15 cellular contexts compared by ENCODE assay signal in the genomic region with DNA sequence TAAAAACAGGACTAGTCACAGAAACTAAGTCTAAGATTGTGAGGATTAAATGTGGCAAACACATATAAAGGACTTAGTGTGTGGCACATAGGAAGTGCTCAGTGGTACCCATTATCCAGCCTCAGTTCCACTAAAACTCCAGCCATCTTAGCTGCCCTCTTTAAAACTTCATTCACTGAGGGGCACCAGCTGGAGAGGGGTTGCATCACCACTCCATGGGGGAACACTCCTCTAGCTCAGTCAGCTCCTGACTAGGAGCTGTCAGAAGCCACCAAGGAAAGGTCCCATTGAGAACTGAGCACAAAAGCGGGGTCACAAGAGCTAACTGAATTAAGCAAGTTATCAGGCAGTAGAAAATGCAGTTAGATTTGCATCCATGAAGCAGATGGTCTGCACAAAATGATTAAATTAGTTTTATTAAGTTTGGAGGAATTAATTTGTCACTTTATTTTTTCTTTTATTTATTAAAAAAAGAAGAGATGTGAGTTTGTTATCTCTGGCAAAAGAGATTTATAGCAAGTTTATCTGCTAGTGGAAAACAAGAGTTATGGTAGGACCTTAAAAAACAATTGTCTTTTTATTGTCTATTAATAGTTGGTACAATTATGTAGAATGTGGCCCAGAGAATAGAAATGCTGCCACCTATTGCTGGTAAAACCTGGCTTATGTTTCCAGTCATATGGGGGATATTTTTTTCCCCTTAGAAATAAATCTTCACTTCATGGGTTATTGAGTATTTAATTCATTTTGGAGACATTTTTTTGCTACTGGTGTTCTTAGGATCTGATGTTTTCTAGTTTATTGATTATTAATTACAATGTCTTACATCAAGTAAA.
A peak's percentile ranks its signal among the peaks of the same experiment; 100 is the strongest.
DNase-seq lines count a peak whose midpoint lies in the region; ATAC-seq, FAIRE-seq and TF ChIP-seq lines count a peak whose summit lies in the region.
"Had no signal": no experiment of that assay in that cellular context is flagged by ENCODE, and none has a peak within 500 bp of the region (broad histone marks: within the 10 kb centered on the region; RNA-seq: fewer than 3 reads in every experiment).

No MANE protein-coding gene starts in this region.

- H2AFZ ChIP-seq in SK-N-SH (ENCODE audit: low read depth): no peak overlapping the region

- peaks cover 100% of the 10 kb centered on the region for H3K79me2 ChIP-seq in SK-N-SH (ENCODE audit: insufficient read depth)

- 29% methylated on average over 1 of the region's 1 CpG for WGBS in A549 (ENCODE audit: missing lambda C conversion rate)
- 39% methylated on average over 1 of the region's 1 CpG for WGBS in SK-N-SH (ENCODE audit: low lambda C conversion rate)

- peak; percentile 53 for TF ChIP-seq CTCF in A549 (IDR thresholded peaks at IDR 0.05)
- TF ChIP-seq CTCF in GM10248 (IDR thresholded peaks at IDR 0.05; ENCODE audit: control extremely low read depth, extremely low read depth, low read depth, missing control alignments): peak; percentile 18
- peak; percentile 48 for TF ChIP-seq CTCF in SK-N-SH (IDR thresholded peaks at IDR 0.05)
- TF ChIP-seq CTCF in kidney (IDR thresholded peaks at IDR 0.05; ENCODE audit: borderline replicate concordance, extremely low read depth, insufficient read depth): no peak

- H3K27me3 ChIP-seq in SK-N-SH (ENCODE audit: insufficient read depth): no peaks in the 10 kb centered on the region
- H3K27me3 ChIP-seq: BLaER1 treated with 17β-estradiol and CSF1 and Interleukin-3, amounts not matched to agents 10 nM and 100 nM had no signal

- POLR2A ChIA-PET in A549 (lab: Yijun Ruan, JAX) (no interaction called here), GM10248 (lab: Yijun Ruan, JAX) (no interaction called here), SK-N-SH (lab: Yijun Ruan, JAX) (interaction anchor here (1.2 kb wide), 1 partner anchor 66 kb away, joined by 3 read pairs; no protein-coding TSS in a partner anchor)

- DNase-seq in A549 (ENCODE audit: low read depth in 1 of 2, low spot score in 1 of 2): no peak
- DNase-seq in GM10248 (ENCODE audit: extremely low spot score): no peak
- peak; percentile 39 for DNase-seq in SK-N-SH
- DNase-seq in frontal cortex (ENCODE audit: low spot score in 2 of 2): no peak
- no peak for DNase-seq in SIG-M5 (lab: John Stamatoyannopoulos, UW)
- no peak for DNase-seq in kidney
- DNase-seq: activated CD4-positive, alpha-beta T cell treated with anti-CD3 and anti-CD28 coated beads, Interleukin-2, amount 50 U/mL, for 48 hours; GDM1; KBM-7; NCI-H2081; stimulated activated CD4-positive, alpha-beta T cell treated with anti-CD3 and anti-CD28 coated beads, Interleukin-2, amount 100 ng/mL, for 48 hours; stimulated activated naive B cell treated with anti-CD40 and anti-IgM and Interleukin-4, amounts not matched to agents 10 μg/mL and 1 μg/mL and 100 μg/mL, for 72 hours had no signal

- H3K4me2 ChIP-seq in A549: no peak overlapping the region
- no peak overlapping the region for H3K4me2 ChIP-seq in SK-N-SH

- CTCF ChIA-PET in A549 (lab: Yijun Ruan, JAX): interaction anchor here (0.7 to 2.1 kb wide), 10 partner anchors 22 to 417 kb away, joined by 3 to 11 read pairs (median 3); no protein-coding TSS in a partner anchor
- CTCF ChIA-PET in GM10248 (lab: Yijun Ruan, JAX): interaction anchor here (1.0 to 2.1 kb wide), 5 partner anchors 8 to 244 kb away, joined by 3 to 7 read pairs (median 4); no protein-coding TSS in a partner anchor
- CTCF ChIA-PET in SK-N-SH (lab: Yijun Ruan, JAX): interaction anchor here (0.6 to 4.8 kb wide), 20 partner anchors 8 to 254 kb away, joined by 3 to 31 read pairs (median 4); partner anchors contain the start of gene NAV2

- no peak overlapping the region for H3K27ac ChIP-seq in A549
- peak overlapping the region; percentile 12 to 69; a peak in 2 of 4 replicates for H3K27ac ChIP-seq in SK-N-SH (ENCODE audit: low read depth in 2 of 2, low read length in 1 of 2)
- no peak overlapping the region for H3K27ac ChIP-seq in kidney (ENCODE audit: low read depth in 2 of 2, low read length in 2 of 2)
- H3K27ac ChIP-seq: BLaER1 treated with 17β-estradiol and CSF1 and Interleukin-3, amounts not matched to agents 10 nM and 100 nM had no signal

- H3K4me3 ChIP-seq in A549: no peak overlapping the region
- H3K4me3 ChIP-seq in SK-N-SH (ENCODE audit: low read depth in 2 of 2, low read length in 1 of 2): no peak overlapping the region
- no peak overlapping the region for H3K4me3 ChIP-seq in kidney (ENCODE audit: low read length in 2 of 2)
- H3K4me3 ChIP-seq: BLaER1 treated with 17β-estradiol and CSF1 and Interleukin-3, amounts not matched to agents 10 nM and 100 nM had no signal

- TF ChIP-seq EP300 in A549 (IDR thresholded peaks at IDR 0.05) (no peak), SK-N-SH (IDR thresholded peaks at IDR 0.05; ENCODE audit: borderline replicate concordance in 1 of 2, low read depth in 1 of 2, low read length in 1 of 2) (peak in 1 of 2 experiments; percentile 92; a peak in 2 of 4 replicates)

- H3F3A ChIP-seq in SK-N-SH (replicated peaks; ENCODE audit: insufficient read depth): no peaks in the 10 kb centered on the region

- ATAC-seq in A549 (no peak), GM19328 (IDR thresholded peaks at IDR 0.05; ENCODE audit: unreplicated experiment) (no peak), GM21515 (IDR thresholded peaks at IDR 0.05; ENCODE audit: unreplicated experiment) (no peak)
- ATAC-seq: stimulated activated naive B cell treated with anti-CD40 and anti-IgM and Interleukin-4, amounts not matched to agents 10 μg/mL and 1 μg/mL and 100 μg/mL, for 72 hours had no signal

- peaks cover 100% of the 10 kb centered on the region for H4K20me1 ChIP-seq in SK-N-SH (ENCODE audit: insufficient read depth)
- H4K20me1 ChIP-seq: BLaER1 treated with 17β-estradiol and CSF1 and Interleukin-3, amounts not matched to agents 10 nM and 100 nM had no signal

- intact Hi-C loops in kidney (cut with DNase I): no loop called here

- H3K9ac ChIP-seq in SK-N-SH: no peak overlapping the region
- no peak overlapping the region for H3K9ac ChIP-seq in kidney (ENCODE audit: low read length in 2 of 2)
- H3K9ac ChIP-seq: BLaER1 treated with 17β-estradiol and CSF1 and Interleukin-3, amounts not matched to agents 10 nM and 100 nM had no signal

- TF ChIP-seq RAD21 in A549 (conservative IDR thresholded peaks at IDR 0.05 in 1 of 2, IDR thresholded peaks at IDR 0.05 in 1 of 2) (peak; percentile 47; a peak in 4 of 5 replicates), SK-N-SH (IDR thresholded peaks at IDR 0.05; ENCODE audit: low read length) (peak; percentile 65)

- peaks cover under 1 to 21% of the 10 kb centered on the region in 2 experiments for H3K36me3 ChIP-seq in SK-N-SH (replicated peaks in 1 of 2; ENCODE audit: control insufficient read depth in 1 of 2, insufficient read depth in 2 of 2, low read length in 1 of 2)
- no peaks in the 10 kb centered on the region for H3K36me3 ChIP-seq in kidney (ENCODE audit: control insufficient read depth in 1 of 2, insufficient read depth in 2 of 2, low read length in 2 of 2)
- H3K36me3 ChIP-seq: BLaER1 treated with 17β-estradiol and CSF1 and Interleukin-3, amounts not matched to agents 10 nM and 100 nM had no signal

- H3K9me3 ChIP-seq in A549 (no peaks in the 10 kb centered on the region), SK-N-SH (no peaks in the 10 kb centered on the region), kidney (ENCODE audit: control insufficient read depth in 1 of 2, low read length in 2 of 2) (no peaks in the 10 kb centered on the region)
- H3K9me3 ChIP-seq: BLaER1 treated with 17β-estradiol and CSF1 and Interleukin-3, amounts not matched to agents 10 nM and 100 nM had no signal

- no peaks in the 10 kb centered on the region for H3K9me2 ChIP-seq in SK-N-SH

- FAIRE-seq in A549 (lab: Jason Lieb, UNC): no peak
- FAIRE-seq in frontal cortex (lab: Jason Lieb, UNC): peak; percentile 75
- no peak for FAIRE-seq in kidney (lab: Jason Lieb, UNC)

- H3K4me1 ChIP-seq in A549 (no peaks in the 10 kb centered on the region), SK-N-SH (ENCODE audit: control insufficient read depth in 1 of 2, insufficient read depth in 2 of 2, low read depth in 1 of 2, low read length in 1 of 2) (peaks cover 4 to 65% of the 10 kb centered on the region in 2 experiments; a peak in 3 of 4 replicates), kidney (ENCODE audit: control insufficient read depth in 1 of 2, insufficient read depth in 1 of 2, low read depth in 1 of 2, low read length in 2 of 2) (no peaks in the 10 kb centered on the region)

- TF ChIP-seq POLR2A in A549 (IDR thresholded peaks at IDR 0.05; ENCODE audit: low read length): no peak

TF ChIP-seq in A549, 52 proteins besides CTCF, POLR2A, EP300 and RAD21:
- TF ChIP-seq, protein P1, sequence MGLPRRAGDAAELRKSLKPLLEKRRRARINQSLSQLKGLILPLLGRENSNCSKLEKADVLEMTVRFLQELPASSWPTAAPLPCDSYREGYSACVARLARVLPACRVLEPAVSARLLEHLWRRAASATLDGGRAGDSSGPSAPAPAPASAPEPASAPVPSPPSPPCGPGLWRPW (IDR thresholded peaks at IDR 0.05): no peak
- no peak for TF ChIP-seq TFCP2L1 (CRISPR knock-in tag; IDR thresholded peaks at IDR 0.05)
- TF ChIP-seq RARB (CRISPR knock-in tag; IDR thresholded peaks at IDR 0.05): no peak
- peak; percentile 30; the same call in 2 of the 3 replicates for TF ChIP-seq SMC3 (IDR thresholded peaks at IDR 0.05)
- no peak for TF ChIP-seq EHF (CRISPR knock-in tag; IDR thresholded peaks at IDR 0.05)

TF ChIP-seq in SK-N-SH, 30 proteins besides CTCF, POLR2A, EP300 and RAD21:
- TF ChIP-seq GATA2 (CRISPR knock-in tag; IDR thresholded peaks at IDR 0.05) (peak; percentile 41; the same call in 1 of the 2 replicates), NRF1 (IDR thresholded peaks at IDR 0.05; ENCODE audit: low read depth, low read length) (no peak), FOXM1 (IDR thresholded peaks at IDR 0.05; ENCODE audit: low read depth) (no peak), POLR2AphosphoS5 (IDR thresholded peaks at IDR 0.05; ENCODE audit: low read depth, low read length) (peak; percentile 33; the same call in 1 of the 2 replicates), CHD2 (IDR thresholded peaks at IDR 0.05; ENCODE audit: low read length, partially characterized antibody) (peak; percentile 62), RFX5 (IDR thresholded peaks at IDR 0.05; ENCODE audit: low read length) (no peak), SMC3 (IDR thresholded peaks at IDR 0.05; ENCODE audit: low read depth, low read length) (peak; percentile 19; the same call in 1 of the 2 replicates), IRF3 (IDR thresholded peaks at IDR 0.05; ENCODE audit: low read depth, low read length) (no peak), RCOR1 (IDR thresholded peaks at IDR 0.05; ENCODE audit: low read length) (peak; percentile 83), MXI1 (IDR thresholded peaks at IDR 0.05; ENCODE audit: low read depth, low read length) (peak; percentile 27; the same call in 1 of the 2 replicates)
TF ChIP-seq in SK-N-SH: peak in this region for 6.

Comparison
In these comparisons a context has a peak if more than half of its experiments do, and no peak if none do; other contexts are left out.
1. H3K27ac ChIP-seq: peak in SK-N-SH (2 of 2); none in A549 (0 of 2) and kidney (0 of 2).
2. Of the 12 proteins assayed by ChIP-seq in both A549 and SK-N-SH: peak only in A549: none; only in SK-N-SH: CHD2 and RCOR1; in both: CTCF, RAD21 and SMC3; in neither: 6; mixed calls (peak in some experiments, not most) for 1.